ENCODE assay signal across 1 cellular context in genomic region chr19:49151339-49152217, GRCh38.
TF ChIP-seq lines count a peak whose summit lies in the region.

No MANE protein-coding gene starts in this region.

TF ChIP-seq in GM23338, 12 proteins besides CTCF, POLR2A, EP300 and RAD21 (continued from another document):
- TF ChIP-seq ZNF462 (CRISPR knock-in tag; IDR thresholded peaks at IDR 0.05) (no peak), POLR2AphosphoS5 (IDR thresholded peaks at IDR 0.05; ENCODE audit: low read depth) (no peak), REST (IDR thresholded peaks at IDR 0.05; ENCODE audit: unreplicated experiment) (no peak), ETS1 (IDR thresholded peaks at IDR 0.05) (no peak), ZNF114 (CRISPR knock-in tag; IDR thresholded peaks at IDR 0.05) (no peak)
